In genomic region chr3:12440927-12441326, GRCh38 we compare ENCODE assay signal across 13 cellular contexts. TPM values are rescaled to one million over a fixed set of nuclear protein-coding genes. Genes with fewer than 3 reads are reported as not detected.
DNase-seq lines count a peak whose midpoint lies in the region; ATAC-seq and TF ChIP-seq lines count a peak whose summit lies in the region.
"Had no signal": no experiment of that assay in that cellular context is flagged by ENCODE, and none has a peak within 500 bp of the region (broad histone marks: within the 10 kb centered on the region; RNA-seq: fewer than 3 reads in every experiment).

No MANE protein-coding gene starts in this region.

- H3K36me3 ChIP-seq in brain microvascular endothelial cell (replicated peaks) (no peaks in the 10 kb centered on the region), hepatocyte (replicated peaks; ENCODE audit: insufficient read depth, low read depth) (no peaks in the 10 kb centered on the region)

- peaks cover 27% of the 10 kb centered on the region for H3K4me1 ChIP-seq in hepatocyte (ENCODE audit: insufficient read depth)

- H3K27me3 ChIP-seq in brain microvascular endothelial cell (replicated peaks) (no peaks in the 10 kb centered on the region), hepatocyte (no peaks in the 10 kb centered on the region)

- no peaks in the 10 kb centered on the region for H3K9me3 Mint-ChIP-seq in T-helper 2 cell treated with Interferon-gamma antibody and Interleukin-4, amounts not matched to agents 5 μg/mL and 100 μg/mL, for 36 hours
- H3K9me3 Mint-ChIP-seq: mesothelial cell of epicardium, T-cell had no signal

- H3K36me3 Mint-ChIP-seq in T-helper 2 cell treated with Interferon-gamma antibody and Interleukin-4, amounts not matched to agents 5 μg/mL and 100 μg/mL, for 36 hours (ENCODE audit: low read depth) = no peaks in the 10 kb centered on the region
- H3K36me3 Mint-ChIP-seq: mesothelial cell of epicardium, T-cell had no signal

- H3K79me2 ChIP-seq in hepatocyte = no peaks in the 10 kb centered on the region

- in situ Hi-C loops in brain microvascular endothelial cell (cut with HindIII; ENCODE audit: low pct_ligation_motif_present, low sequenced_read_pairs) = no loop called here

- H3K9me3 ChIP-seq in hepatocyte (ENCODE audit: low read depth) = no peaks in the 10 kb centered on the region

- no peaks in the 10 kb centered on the region for H3K9me2 ChIP-seq in hepatocyte (replicated peaks; ENCODE audit: insufficient read depth)

- no peaks in the 10 kb centered on the region for H4K20me1 ChIP-seq in hepatocyte (ENCODE audit: insufficient read depth, poor library complexity, severe bottlenecking)

- no peak for ATAC-seq in omental fat pad (ENCODE audit: low FRiP score)
- ATAC-seq: T-cell had no signal

- H3K4me3 ChIP-seq in brain microvascular endothelial cell (ENCODE audit: low read depth, low read length) (no peak overlapping the region), hepatocyte (no peak overlapping the region)

- no peak overlapping the region for H2AFZ ChIP-seq in hepatocyte

- DNase-seq in GM03348 (ENCODE audit: low spot score) (peak; percentile 51), brain microvascular endothelial cell (peak; percentile 33), hepatocyte (ENCODE audit: low spot score) (peak; percentile 54), smooth muscle cell of the brain vasculature (ENCODE audit: low read depth, low spot score) (peak; percentile 54), omental fat pad (ENCODE audit: low spot score) (no peak), NCI-H226 (no peak)
- no peak for DNase-seq in T-helper 2 cell treated with Interferon-gamma antibody and Interleukin-4, amounts not matched to agents 5 μg/mL and 100 μg/mL, for 36 hours (ENCODE audit: low spot score)
- DNase-seq in activated CD8-positive, alpha-beta memory T cell treated with anti-CD3 and anti-CD28 coated beads, Interleukin-2, amount 50 U/mL, for 4 hours = no peak
- DNase-seq: COR-L47, cortex of kidney, NCI-H774, T-cell had no signal

- TF ChIP-seq CTCF in brain microvascular endothelial cell (IDR thresholded peaks at IDR 0.05; ENCODE audit: low read depth, low read length, missing control alignments) (no peak), hepatocyte (IDR thresholded peaks at IDR 0.05; ENCODE audit: poor library complexity) (no peak), omental fat pad (IDR thresholded peaks at IDR 0.05) (no peak)

- H3K4me3 Mint-ChIP-seq in T-helper 2 cell treated with Interferon-gamma antibody and Interleukin-4, amounts not matched to agents 5 μg/mL and 100 μg/mL, for 36 hours = no peak overlapping the region
- H3K4me3 Mint-ChIP-seq: mesothelial cell of epicardium, T-cell had no signal

- H3K4me1 Mint-ChIP-seq in T-helper 2 cell treated with Interferon-gamma antibody and Interleukin-4, amounts not matched to agents 5 μg/mL and 100 μg/mL, for 36 hours (ENCODE audit: low read depth) = no peaks in the 10 kb centered on the region
- H3K4me1 Mint-ChIP-seq: T-cell had no signal

- peaks cover 11% of the 10 kb centered on the region for H3K27me3 Mint-ChIP-seq in T-helper 2 cell treated with Interferon-gamma antibody and Interleukin-4, amounts not matched to agents 5 μg/mL and 100 μg/mL, for 36 hours (ENCODE audit: low read depth)

- H3K27ac Mint-ChIP-seq in T-helper 2 cell treated with Interferon-gamma antibody and Interleukin-4, amounts not matched to agents 5 μg/mL and 100 μg/mL, for 36 hours = no peak overlapping the region
- H3K27ac Mint-ChIP-seq: mesothelial cell of epicardium, T-cell had no signal

- no peak overlapping the region for H3K4me2 ChIP-seq in hepatocyte

- H3K27ac ChIP-seq in brain microvascular endothelial cell = no peak overlapping the region
- no peak overlapping the region for H3K27ac ChIP-seq in hepatocyte

- 62% methylated on average over 13 of the region's 13 CpGs for WGBS in hepatocyte (ENCODE audit: low lambda C conversion rate, missing lambda C conversion rate)

RNA-seq across cellular contexts. Expression of gene TSEN2, which starts 43.4 kb away (rescaled TPM):
- total RNA-seq in hepatocyte (7.8 and 9.6 TPM in 2 replicates), omental fat pad (10 to 100 TPM; 17.0 to 38.3 (median 21.9) TPM)
- 17.8 and 23.2 TPM in 2 replicates for polyA plus RNA-seq in hepatocyte

Comparison
In these comparisons a context has a peak if more than half of its experiments do, and no peak if none do; other contexts are left out.
1. DNase-seq: peak in GM03348 (single experiment), brain microvascular endothelial cell (single experiment), hepatocyte (single experiment) and smooth muscle cell of the brain vasculature (single experiment); none in omental fat pad (single experiment), T-helper 2 cell treated with Interferon-gamma antibody and Interleukin-4, amounts not matched to agents 5 μg/mL and 100 μg/mL, for 36 hours (single experiment), activated CD8-positive, alpha-beta memory T cell treated with anti-CD3 and anti-CD28 coated beads, Interleukin-2, amount 50 U/mL, for 4 hours (single experiment) and NCI-H226 (single experiment).